ENCODE assay signal across 19 cellular contexts in the genomic region with DNA sequence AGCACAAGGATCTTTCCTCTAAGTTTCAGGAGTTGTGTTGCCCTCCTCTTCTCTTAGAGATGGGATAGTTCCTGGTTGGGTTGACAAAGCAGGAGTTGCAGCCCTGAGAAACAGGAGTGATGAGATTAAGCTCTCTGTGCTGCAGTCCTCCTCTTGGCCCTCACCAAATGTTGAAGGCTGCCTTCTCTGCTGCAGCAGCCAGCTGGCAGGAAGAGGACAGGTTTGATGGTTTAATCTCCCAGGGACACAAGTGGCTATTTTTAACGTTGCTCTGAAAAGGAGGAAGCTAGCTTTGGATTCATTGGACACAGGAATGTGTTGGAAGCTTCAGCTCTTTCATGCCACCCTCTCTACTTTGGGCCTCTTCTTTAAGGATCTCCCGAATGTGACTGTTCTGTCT. TPM values are rescaled to one million over a fixed set of nuclear protein-coding genes. Genes with fewer than 3 reads are reported as not detected.
DNase-seq lines count a peak whose midpoint lies in the region; ATAC-seq and TF ChIP-seq lines count a peak whose summit lies in the region.
"Had no signal": no experiment of that assay in that cellular context is flagged by ENCODE, and none has a peak within 500 bp of the region (broad histone marks: within the 10 kb centered on the region; RNA-seq: fewer than 3 reads in every experiment).

No MANE protein-coding gene starts in this region.

- H3K4me3 ChIP-seq in heart right ventricle, result no peak overlapping the region
- H3K4me3 ChIP-seq in gastrocnemius medialis, result no peak overlapping the region
- H3K4me3 ChIP-seq: HAP-1, stomach had no signal

- intact Hi-C loops in heart right ventricle (cut with DNase I), result loop anchor here in 1 of 10 donors (2.0 kb wide), 1 partner anchor 53 kb away; no protein-coding TSS in a partner anchor
- intact Hi-C loops in gastrocnemius medialis (cut with DNase I; ENCODE audit: low total_unique reads), result no loop called here

- TF ChIP-seq CTCF in heart right ventricle (IDR thresholded peaks at IDR 0.05), result no peak
- TF ChIP-seq CTCF in gastrocnemius medialis (IDR thresholded peaks at IDR 0.05 in 4 of 5, conservative IDR thresholded peaks at IDR 0.05 in 1 of 5), result no peak

- DNase-seq in NCI-H82 treated with DMSO at 0.1 percent for 48 hours (lab: John Stamatoyannopoulos, UW; ENCODE audit: unreplicated experiment), result peak; percentile 56
- DNase-seq in astrocyte of the hippocampus (ENCODE audit: low read depth, low spot score), result peak; percentile 4
- DNase-seq in heart right ventricle, result peak; percentile 22 to 47
- DNase-seq in gastrocnemius medialis, result peak; percentile 43 to 52
- DNase-seq in NCI-H1930 (lab: John Stamatoyannopoulos, UW), result no peak
- DNase-seq in NCI-H2029 treated with DMSO at 0.1 percent for 48 hours (lab: John Stamatoyannopoulos, UW), result no peak
- no peak for DNase-seq in SKM-1 treated with dmso at 0.1 percent for 144 hours (lab: John Stamatoyannopoulos, UW; ENCODE audit: unreplicated experiment)
- DNase-seq: activated effector memory CD4-positive, alpha-beta T cell treated with Interleukin-2 at 50 U/mL for 16 hours; effector memory CD4-positive, alpha-beta T cell; glutamatergic neuron; midbrain; NCI-H1105; NCI-H2081 treated with DMSO at 0.1 percent for 48 hours; NCI-H446 treated with DMSO at 0.1 percent for 48 hours; stimulated activated CD4-positive, alpha-beta T cell treated with anti-CD3 and anti-CD28 coated beads, Interleukin-4, amount 100 ng/mL, for 4 hours; stomach; T1000; trophoblast cell had no signal

- in situ Hi-C loops in gastrocnemius medialis (cut with MboI; ENCODE audit: low sequenced_read_pairs in 4 of 4), result no loop called here

- TF ChIP-seq POLR2A in gastrocnemius medialis (IDR thresholded peaks at IDR 0.05), result no peak

- H3K27me3 ChIP-seq in heart right ventricle (no peaks in the 10 kb centered on the region), gastrocnemius medialis (no peaks in the 10 kb centered on the region)
- H3K27me3 ChIP-seq: stomach had no signal

- H3K36me3 ChIP-seq in heart right ventricle (peaks cover 0 to 14% (median 0%) of the 10 kb centered on the region in 9 donors), gastrocnemius medialis (peaks cover 0 to 16% of the 10 kb centered on the region in 2 donors)

- peaks cover 0 to 9% (median 4%) of the 10 kb centered on the region in 11 donors for H3K9me3 ChIP-seq in heart right ventricle
- H3K9me3 ChIP-seq in gastrocnemius medialis, result no peaks in the 10 kb centered on the region

- peak overlapping the region in 9 of 10 donors; percentile 17 to 80 (median 67) for H3K27ac ChIP-seq in heart right ventricle
- H3K27ac ChIP-seq in gastrocnemius medialis, result peak overlapping the region; percentile 50 to 67 (median 57)
- H3K27ac ChIP-seq: stomach had no signal

- 14 to 20% methylated on average over 2 of the region's 2 CpGs for WGBS in heart right ventricle, 2 donors

- ATAC-seq in heart right ventricle, result peak; percentile 71 to 99 (median 94)
- ATAC-seq in gastrocnemius medialis, result peak; percentile 83 to 91

- peaks cover 0 to 23% (median 11%) of the 10 kb centered on the region in 9 donors for H3K4me1 ChIP-seq in heart right ventricle
- H3K4me1 ChIP-seq in gastrocnemius medialis, result peaks cover 30 to 40% of the 10 kb centered on the region in 2 donors
- H3K4me1 ChIP-seq: HAP-1 had no signal

RNA-seq across cellular contexts. Expression of a gene that starts 9.4 kb away (rescaled TPM):
- total RNA-seq in heart right ventricle (10 to 100 TPM; 14.6 to 36.9 (median 22.2) TPM), gastrocnemius medialis (10 to 100 TPM; 14.3 to 43.9 (median 24.7) TPM)
- polyA plus RNA-seq in heart right ventricle, result 10 to 100 TPM; 10.6 to 12.4 TPM

RNA-seq across cellular contexts. Expression of a gene that starts 58.7 kb away (rescaled TPM):
- total RNA-seq in heart right ventricle (not detected), gastrocnemius medialis (not detected)
- polyA plus RNA-seq in heart right ventricle, result under 1 TPM in 1 of 2 donors, not detected in 1; 0.28 TPM
- total RNA-seq: stomach had no signal

Comparison
In these comparisons a context has a peak if more than half of its experiments do, and no peak if none do; other contexts are left out.
1. DNase-seq: peak in NCI-H82 treated with DMSO at 0.1 percent for 48 hours (single experiment), astrocyte of the hippocampus (single experiment), heart right ventricle (2 of 2) and gastrocnemius medialis (2 of 2); none in NCI-H1930 (0 of 2), NCI-H2029 treated with DMSO at 0.1 percent for 48 hours (single experiment) and SKM-1 treated with dmso at 0.1 percent for 144 hours (single experiment).